14 cellular contexts compared by ENCODE assay signal in genomic region chr20:34082232-34082887, GRCh38. TPM values are rescaled to one million over a fixed set of nuclear protein-coding genes. Genes with fewer than 3 reads are reported as not detected.
DNase-seq lines count a peak whose midpoint lies in the region; ATAC-seq, FAIRE-seq and TF ChIP-seq lines count a peak whose summit lies in the region.
"Had no signal": no experiment of that assay in that cellular context is flagged by ENCODE, and none has a peak within 500 bp of the region (broad histone marks: within the 10 kb centered on the region; RNA-seq: fewer than 3 reads in every experiment).

No MANE protein-coding gene starts in this region.

- peaks cover 1% of the 10 kb centered on the region for H3K4me1 Mint-ChIP-seq in activated naive CD8-positive, alpha-beta T cell treated with anti-CD3 and anti-CD28 coated beads for 36 hours
- H3K4me1 Mint-ChIP-seq in type B pancreatic cell (ENCODE audit: unreplicated experiment) = peaks cover 7% of the 10 kb centered on the region
- peaks cover 8 to 18% (median 15%) of the 10 kb centered on the region in 4 donors for H3K4me1 Mint-ChIP-seq in CD4-positive, alpha-beta memory T cell

- H3K9me3 Mint-ChIP-seq in activated naive CD8-positive, alpha-beta T cell treated with anti-CD3 and anti-CD28 coated beads for 36 hours = no peaks in the 10 kb centered on the region
- H3K9me3 Mint-ChIP-seq in type B pancreatic cell = no peaks in the 10 kb centered on the region
- no peaks in the 10 kb centered on the region for H3K9me3 Mint-ChIP-seq in CD4-positive, alpha-beta memory T cell

- TF ChIP-seq CTCF in lung (IDR thresholded peaks at IDR 0.05; ENCODE audit: control extremely low read depth, extremely low read depth) (no peak), type B pancreatic cell (conservative IDR thresholded peaks at IDR 0.05) (no peak)

- intact Hi-C loops in CD4-positive, alpha-beta memory T cell (cut with micrococcal nuclease) = no loop called here

- no peaks in the 10 kb centered on the region for H3K27me3 Mint-ChIP-seq in activated naive CD8-positive, alpha-beta T cell treated with anti-CD3 and anti-CD28 coated beads for 36 hours
- no peaks in the 10 kb centered on the region for H3K27me3 Mint-ChIP-seq in type B pancreatic cell
- no peaks in the 10 kb centered on the region for H3K27me3 Mint-ChIP-seq in CD4-positive, alpha-beta memory T cell

- POLR2A ChIA-PET in CD4-positive, alpha-beta memory T cell (lab: Charles Lee; ENCODE audit: partially characterized antibody) = interaction anchor here (1.1 to 1.5 kb wide), 3 partner anchors 10 to 30 kb away, joined by 3 to 6 read pairs (median 3); partner anchors contain the start of gene EIF2S2

- peaks cover 13 to 57% of the 10 kb centered on the region in 2 donors for H3K36me3 ChIP-seq in lung (ENCODE audit: control insufficient read depth in 2 of 2, insufficient read depth in 2 of 2, low read length in 2 of 2)
- peaks cover 12 to 42% of the 10 kb centered on the region in 2 donors for H3K36me3 ChIP-seq in stomach smooth muscle (ENCODE audit: control insufficient read depth in 2 of 2, insufficient read depth in 2 of 2, low read length in 2 of 2)
- peaks cover 59% of the 10 kb centered on the region for H3K36me3 ChIP-seq in CD4-positive, alpha-beta memory T cell (ENCODE audit: insufficient read depth, low read length)

- H3K4me3 ChIP-seq in lung (no peak overlapping the region), stomach smooth muscle (ENCODE audit: low read length in 2 of 2) (no peak overlapping the region)
- no peak overlapping the region for H3K4me3 ChIP-seq in CD4-positive, alpha-beta memory T cell (ENCODE audit: low read length in 2 of 2)

- peaks cover 0 to 2% of the 10 kb centered on the region in 2 donors for H3K9me3 ChIP-seq in lung (ENCODE audit: control insufficient read depth in 2 of 2, insufficient read depth in 1 of 2, low read length in 1 of 2)
- H3K9me3 ChIP-seq in stomach smooth muscle (ENCODE audit: control insufficient read depth in 2 of 2, low read length in 2 of 2) = no peaks in the 10 kb centered on the region
- H3K9me3 ChIP-seq in CD4-positive, alpha-beta memory T cell (ENCODE audit: control insufficient read depth in 1 of 2, low read length in 2 of 2) = no peaks in the 10 kb centered on the region
- H3K9me3 ChIP-seq: Caco-2 had no signal

- peaks cover 29% of the 10 kb centered on the region for H3K36me3 Mint-ChIP-seq in activated naive CD8-positive, alpha-beta T cell treated with anti-CD3 and anti-CD28 coated beads for 36 hours
- peaks cover 36% of the 10 kb centered on the region for H3K36me3 Mint-ChIP-seq in type B pancreatic cell
- H3K36me3 Mint-ChIP-seq in CD4-positive, alpha-beta memory T cell = peaks cover 34 to 89% of the 10 kb centered on the region in 2 donors

- no peak for DNase-seq in GM12891 (ENCODE audit: insufficient read length, low spot score)
- no peak for DNase-seq in activated naive CD8-positive, alpha-beta T cell treated with anti-CD3 and anti-CD28 coated beads for 36 hours
- no peak for DNase-seq in lung (ENCODE audit: low spot score)
- DNase-seq in type B pancreatic cell (ENCODE audit: extremely low spot score, unreplicated experiment) = no peak
- no peak for DNase-seq in CD4-positive, alpha-beta memory T cell
- DNase-seq: activated CD4-positive, alpha-beta T cell treated with anti-CD3 and anti-CD28 coated beads, Interleukin-2, amount 50 U/mL, for 48 hours; activated naive CD4-positive, alpha-beta T cell treated with Interleukin-2 at 50 U/mL for 16 hours; H7; NCI-H1930; stimulated activated CD4-positive, alpha-beta T cell treated with anti-CD3 and anti-CD28 coated beads, Interleukin-4, amount 100 ng/mL, for 24 hours; stimulated activated naive CD4-positive, alpha-beta T cell had no signal

- CTCF ChIA-PET in CD4-positive, alpha-beta memory T cell (lab: Charles Lee; ENCODE audit: partially characterized antibody) = interaction anchor here (0.8 to 1.4 kb wide), 2 partner anchors 14 to 182 kb away, joined by 3 to 6 read pairs; no protein-coding TSS in a partner anchor

- FAIRE-seq in GM12891 (lab: Jason Lieb, UNC) = no peak

- peak overlapping the region; percentile 29 to 70 for H3K27ac ChIP-seq in lung (ENCODE audit: low read depth in 1 of 2, low read length in 1 of 2)
- peak overlapping the region; percentile 68 for H3K27ac ChIP-seq in stomach smooth muscle (ENCODE audit: low read length)
- H3K27ac ChIP-seq in CD4-positive, alpha-beta memory T cell (ENCODE audit: low read depth, low read length) = no peak overlapping the region

- no peak overlapping the region for H3K4me3 Mint-ChIP-seq in activated naive CD8-positive, alpha-beta T cell treated with anti-CD3 and anti-CD28 coated beads for 36 hours
- H3K4me3 Mint-ChIP-seq in type B pancreatic cell = no peak overlapping the region
- no peak overlapping the region for H3K4me3 Mint-ChIP-seq in CD4-positive, alpha-beta memory T cell

- peak overlapping the region; percentile 7 for H3K27ac Mint-ChIP-seq in activated naive CD8-positive, alpha-beta T cell treated with anti-CD3 and anti-CD28 coated beads for 36 hours
- H3K27ac Mint-ChIP-seq in type B pancreatic cell = no peak overlapping the region
- peak overlapping the region in 3 of 7 donors; percentile 50 to 76 (median 73) for H3K27ac Mint-ChIP-seq in CD4-positive, alpha-beta memory T cell

- no peak for ATAC-seq in lung (ENCODE audit: insufficient read depth, low FRiP score)
- no peak for ATAC-seq in HG03432 (IDR thresholded peaks at IDR 0.05; ENCODE audit: unreplicated experiment)

- TF ChIP-seq POLR2A in GM12891 (IDR thresholded peaks at IDR 0.05; ENCODE audit: low read depth, low read length) = 0 out of 2 replicates have a peak, but pooled peaks have one; percentile 8

- H3K4me1 ChIP-seq in lung (ENCODE audit: control insufficient read depth in 2 of 2, insufficient read depth in 2 of 2, low read length in 2 of 2) (peaks cover 9 to 12% of the 10 kb centered on the region in 2 donors), stomach smooth muscle (ENCODE audit: control insufficient read depth, insufficient read depth, low read length) (peaks cover 17% of the 10 kb centered on the region)
- peaks cover 5% of the 10 kb centered on the region for H3K4me1 ChIP-seq in CD4-positive, alpha-beta memory T cell (ENCODE audit: insufficient read depth, low read length)
- H3K4me1 ChIP-seq: Caco-2 had no signal

- H3K27me3 ChIP-seq in lung (ENCODE audit: control insufficient read depth, insufficient read depth) (no peaks in the 10 kb centered on the region), stomach smooth muscle (ENCODE audit: control insufficient read depth in 1 of 2, insufficient read depth in 2 of 2, low read length in 2 of 2) (no peaks in the 10 kb centered on the region)
- no peaks in the 10 kb centered on the region for H3K27me3 ChIP-seq in CD4-positive, alpha-beta memory T cell (ENCODE audit: insufficient read depth, low read length)

- no peak overlapping the region for H3K9ac ChIP-seq in stomach smooth muscle (ENCODE audit: low read length in 2 of 2)

- WGBS in lung, 2 donors = 91 to 95% methylated on average over 8 of the region's 8 CpGs

TF ChIP-seq in GM12891, 5 proteins besides CTCF, POLR2A, EP300 and RAD21:
- no peak for TF ChIP-seq SPI1 (IDR thresholded peaks at IDR 0.05; ENCODE audit: low read depth, low read length)
- peak; percentile 58; the same call in 1 of the 2 replicates for TF ChIP-seq POLR2AphosphoS5 (IDR thresholded peaks at IDR 0.05; ENCODE audit: low read depth, low read length)

RNA-seq across cellular contexts. Expression of gene EIF2S2, which starts 29.7 kb away (rescaled TPM):
- polyA plus RNA-seq in GM12891 (2012; ENCODE audit: low read depth, missing spikeins) = 88.6 TPM
- 100 to 1,000 TPM; 177 to 179 TPM for total RNA-seq in activated naive CD8-positive, alpha-beta T cell treated with anti-CD3 and anti-CD28 coated beads for 36 hours
- total RNA-seq in lung = 10 to 100 TPM; 48.2 to 55.9 TPM
- 10 to 100 TPM; 37.5 to 69.7 TPM for polyA plus RNA-seq in lung
- 87.1 and 87.8 TPM in 2 replicates for total RNA-seq in type B pancreatic cell (ENCODE audit: low replicate concordance)
- total RNA-seq in CD4-positive, alpha-beta memory T cell = 10 to 100 TPM; 52.2 to 53.1 TPM
- 10 to 100 TPM; 26.3 to 34.0 TPM for polyA plus RNA-seq in CD4-positive, alpha-beta memory T cell
